In the genomic region with DNA sequence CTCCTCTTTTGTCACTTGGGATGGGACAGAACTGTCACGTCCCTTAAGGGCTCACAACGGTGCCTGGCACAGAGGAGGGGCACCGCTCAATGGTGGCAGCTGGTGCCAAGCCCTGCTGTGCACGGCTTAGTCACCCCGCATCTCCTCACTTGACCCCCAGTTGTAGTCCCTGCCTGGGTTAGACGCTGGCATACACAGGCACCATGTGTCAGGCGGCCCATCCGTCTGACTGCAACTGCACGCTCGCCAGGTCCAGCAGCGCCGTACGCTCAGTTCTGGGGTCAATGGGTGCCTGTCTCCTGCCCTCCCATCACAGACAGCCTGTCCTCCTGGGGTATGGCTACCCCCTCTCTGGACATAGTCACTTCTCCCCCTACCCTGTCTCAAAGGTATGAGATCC, we compare ENCODE assay signal across 1 cellular context.
TF ChIP-seq lines count a peak whose summit lies in the region.

No MANE protein-coding gene starts in this region.

TF ChIP-seq in HepG2, 621 proteins besides CTCF, POLR2A, EP300 and RAD21:
- no peak for TF ChIP-seq U2AF1 (optimal IDR thresholded peaks at IDR 0.05; ENCODE audit: low read depth, low read length)
- peak; percentile 11 for TF ChIP-seq AGO2 (optimal IDR thresholded peaks at IDR 0.05; ENCODE audit: low read depth, low read length)
- TF ChIP-seq, protein P1, sequence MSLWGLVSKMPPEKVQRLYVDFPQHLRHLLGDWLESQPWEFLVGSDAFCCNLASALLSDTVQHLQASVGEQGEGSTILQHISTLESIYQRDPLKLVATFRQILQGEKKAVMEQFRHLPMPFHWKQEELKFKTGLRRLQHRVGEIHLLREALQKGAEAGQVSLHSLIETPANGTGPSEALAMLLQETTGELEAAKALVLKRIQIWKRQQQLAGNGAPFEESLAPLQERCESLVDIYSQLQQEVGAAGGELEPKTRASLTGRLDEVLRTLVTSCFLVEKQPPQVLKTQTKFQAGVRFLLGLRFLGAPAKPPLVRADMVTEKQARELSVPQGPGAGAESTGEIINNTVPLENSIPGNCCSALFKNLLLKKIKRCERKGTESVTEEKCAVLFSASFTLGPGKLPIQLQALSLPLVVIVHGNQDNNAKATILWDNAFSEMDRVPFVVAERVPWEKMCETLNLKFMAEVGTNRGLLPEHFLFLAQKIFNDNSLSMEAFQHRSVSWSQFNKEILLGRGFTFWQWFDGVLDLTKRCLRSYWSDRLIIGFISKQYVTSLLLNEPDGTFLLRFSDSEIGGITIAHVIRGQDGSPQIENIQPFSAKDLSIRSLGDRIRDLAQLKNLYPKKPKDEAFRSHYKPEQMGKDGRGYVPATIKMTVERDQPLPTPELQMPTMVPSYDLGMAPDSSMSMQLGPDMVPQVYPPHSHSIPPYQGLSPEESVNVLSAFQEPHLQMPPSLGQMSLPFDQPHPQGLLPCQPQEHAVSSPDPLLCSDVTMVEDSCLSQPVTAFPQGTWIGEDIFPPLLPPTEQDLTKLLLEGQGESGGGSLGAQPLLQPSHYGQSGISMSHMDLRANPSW (CRISPR knock-in tag; IDR thresholded peaks at IDR 0.05; ENCODE audit: borderline replicate concordance), result no peak
